ENCODE assay signal across 21 cellular contexts in genomic region chr2:216126943-216127342, GRCh38. TPM values are rescaled to one million over a fixed set of nuclear protein-coding genes. Genes with fewer than 3 reads are reported as not detected.
"Had no signal": no experiment of that assay in that cellular context is flagged by ENCODE, and none has a peak within 500 bp of the region (broad histone marks: within the 10 kb centered on the region; RNA-seq: fewer than 3 reads in every experiment).

No MANE protein-coding gene starts in this region.

- H3K9me3 Mint-ChIP-seq: naive thymus-derived CD8-positive, alpha-beta T cell; stimulated activated naive CD8-positive, alpha-beta T cell treated with anti-CD3 and anti-CD28 coated beads, Interleukin-15, amount 100 ng/mL, for 72 hours; type B pancreatic cell had no signal

- H3K27ac ChIP-seq: esophagus squamous epithelium, prostate gland, SJSA1, skin epidermis had no signal

- H3K27me3 Mint-ChIP-seq: activated CD8-positive, alpha-beta memory T cell treated with anti-CD3 and anti-CD28 coated beads, Interleukin-2, amount 10 ng/mL, durations not matched to agents 7 days and 5 days; naive thymus-derived CD8-positive, alpha-beta T cell; stimulated activated naive CD8-positive, alpha-beta T cell treated with anti-CD3 and anti-CD28 coated beads, Interleukin-15, amount 100 ng/mL, for 72 hours; type B pancreatic cell had no signal

- H3K4me3 Mint-ChIP-seq: activated CD8-positive, alpha-beta memory T cell treated with anti-CD3 and anti-CD28 coated beads, Interleukin-2, amount 10 ng/mL, durations not matched to agents 7 days and 5 days; stimulated activated naive CD8-positive, alpha-beta T cell treated with anti-CD3 and anti-CD28 coated beads, Interleukin-15, amount 100 ng/mL, for 72 hours; type B pancreatic cell had no signal

- H3K27me3 ChIP-seq: body of pancreas, esophagus squamous epithelium, SJSA1 had no signal

- H3K4me3 ChIP-seq: body of pancreas, esophagus squamous epithelium, prostate gland, SJSA1, skin epidermis had no signal

- H3K4me1 ChIP-seq: prostate gland, SJSA1 had no signal

- ATAC-seq: activated CD8-positive, alpha-beta memory T cell treated with anti-CD3 and anti-CD28 coated beads, Interleukin-2, amount 10 ng/mL, durations not matched to agents 7 days and 5 days; body of pancreas; naive thymus-derived CD8-positive, alpha-beta T cell; right cardiac atrium; stimulated activated naive CD8-positive, alpha-beta T cell treated with anti-CD3 and anti-CD28 coated beads, Interleukin-15, amount 100 ng/mL, for 72 hours had no signal

- DNase-seq: activated CD4-positive, alpha-beta T cell treated with anti-CD3 and anti-CD28 coated beads, Interleukin-2, amount 50 U/mL, for 4 hours; activated CD4-positive, CD25-positive, alpha-beta regulatory T cell; activated CD8-positive, alpha-beta memory T cell treated with anti-CD3 and anti-CD28 coated beads, Interleukin-2, amount 10 ng/mL, durations not matched to agents 7 days and 5 days; activated gamma-delta T cell treated with Interleukin-2 at 50 U/mL for 16 hours; activated T-cell treated with anti-CD3 and anti-CD28 coated beads, Interleukin-2, amount 50 U/mL, for 1 hour; amniotic stem cell; body of pancreas; central memory CD4-positive, alpha-beta T cell; effector CD8-positive, alpha-beta T cell; esophagus squamous epithelium; mesenchymal stem cell; naive thymus-derived CD8-positive, alpha-beta T cell; right cardiac atrium; stimulated activated CD4-positive, alpha-beta T cell treated with anti-CD3 and anti-CD28 coated beads, Interleukin-4, amount 100 ng/mL, for 4 hours; stimulated activated CD8-positive, alpha-beta memory T cell treated with anti-CD3 and anti-CD28 coated beads, Interleukin-4, amount 100 ng/mL, for 48 hours; stimulated activated naive CD8-positive, alpha-beta T cell treated with anti-CD3 and anti-CD28 coated beads, Interleukin-15, amount 100 ng/mL, for 72 hours had no signal

- H3K27ac Mint-ChIP-seq: type B pancreatic cell had no signal

- H3K9me3 ChIP-seq: body of pancreas, esophagus squamous epithelium, prostate gland, SJSA1 had no signal

RNA-seq across cellular contexts. Expression of gene TMEM169, which starts 45.2 kb away (rescaled TPM):
- polyA plus RNA-seq: endothelial cell of umbilical vein had no signal
